ENCODE assay signal across 37 cellular contexts in the genomic region with DNA sequence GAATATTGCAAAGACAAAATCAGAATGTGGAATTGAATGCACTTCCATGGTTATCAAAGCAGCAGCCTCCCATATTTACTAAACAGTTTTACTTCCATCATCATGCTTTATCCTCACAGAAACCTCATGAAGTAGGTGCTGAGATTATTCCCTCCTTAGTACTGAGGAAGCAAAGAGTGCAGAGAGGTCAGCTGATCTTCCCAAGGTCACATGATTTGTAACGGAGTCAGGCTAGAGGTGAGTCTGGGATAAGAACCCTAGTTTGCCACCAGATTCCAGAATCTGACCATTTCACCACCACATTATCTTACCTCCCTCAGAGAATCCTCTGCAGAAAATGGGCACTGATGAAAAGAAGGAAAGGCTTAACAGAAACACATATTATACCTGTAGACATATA.
"Had no signal": no experiment of that assay in that cellular context is flagged by ENCODE, and none has a peak within 500 bp of the region (broad histone marks: within the 10 kb centered on the region; RNA-seq: fewer than 3 reads in every experiment).

No MANE protein-coding gene starts in this region.

- ATAC-seq: activated CD4-positive, alpha-beta T cell treated with anti-CD3 and anti-CD28 coated beads for 36 hours; activated CD8-positive, alpha-beta memory T cell treated with anti-CD3 and anti-CD28 coated beads, Interleukin-2, amount 10 ng/mL, durations not matched to agents 7 days and 5 days; activated CD8-positive, alpha-beta T cell treated with anti-CD3 and anti-CD28 coated beads, Interleukin-2, amount 10 ng/mL, durations not matched to agents 7 days and 5 days; activated naive CD8-positive, alpha-beta T cell treated with anti-CD3 and anti-CD28 coated beads, Interleukin-2, amount 50 U/mL, for 24 hours; gastroesophageal sphincter; heart right ventricle; T-helper 17 cell had no signal

- H3K4me3 ChIP-seq: adrenal gland, ascending aorta, breast epithelium, cardiac muscle cell, colonic mucosa, esophagus squamous epithelium, gastroesophageal sphincter, heart right ventricle had no signal

- H3K27me3 ChIP-seq: adrenal gland, ascending aorta, breast epithelium, cardiac muscle cell, colonic mucosa, esophagus squamous epithelium had no signal

- H3K36me3 Mint-ChIP-seq: activated CD4-positive, alpha-beta memory T cell treated with anti-CD3 and anti-CD28 coated beads for 36 hours; activated CD8-positive, alpha-beta memory T cell treated with anti-CD3 and anti-CD28 coated beads, Interleukin-2, amount 10 ng/mL, durations not matched to agents 7 days and 5 days; activated naive CD4-positive, alpha-beta T cell treated with anti-CD3 and anti-CD28 coated beads, Interleukin-2, amount 50 U/mL, for 24 hours; activated naive CD8-positive, alpha-beta T cell treated with anti-CD3 and anti-CD28 coated beads for 36 hours; brain had no signal

- FAIRE-seq: endometrium, endothelial cell of umbilical vein had no signal

- H3K9me3 ChIP-seq: adrenal gland, ascending aorta, breast epithelium, colonic mucosa, esophagus squamous epithelium, gastroesophageal sphincter, heart right ventricle had no signal

- H3K36me3 ChIP-seq: adrenal gland, ascending aorta, breast epithelium, cardiac muscle cell, colonic mucosa, esophagus squamous epithelium, gastroesophageal sphincter, heart right ventricle, WERI-Rb-1 had no signal

- H3K9me3 Mint-ChIP-seq: activated CD4-positive, alpha-beta memory T cell treated with anti-CD3 and anti-CD28 coated beads for 36 hours; activated CD4-positive, alpha-beta T cell treated with anti-CD3 and anti-CD28 coated beads, Interleukin-2, amount 10 ng/mL, durations not matched to agents 24 days and 14 days; activated naive CD4-positive, alpha-beta T cell treated with anti-CD3 and anti-CD28 coated beads for 36 hours; activated naive CD4-positive, alpha-beta T cell treated with anti-CD3 and anti-CD28 coated beads, Interleukin-2, amount 50 U/mL, for 24 hours; activated naive CD8-positive, alpha-beta T cell treated with anti-CD3 and anti-CD28 coated beads for 36 hours; activated naive CD8-positive, alpha-beta T cell treated with anti-CD3 and anti-CD28 coated beads, Interleukin-2, amount 50 U/mL, for 24 hours; activated T-helper 1 cell treated with anti-CD3 and anti-CD28 coated beads, Interleukin-12 subunit alpha, Interleukin-12 subunit beta, Interleukin-2, Interleukin-4 antibody, amounts not matched to agents 30 ng/mL and 10 ng/mL and 1 ng/mL, durations not matched to agents 14 hours and 24 hours and 36 hours; activated T-helper 2 cell treated with anti-CD3 and anti-CD28 coated beads, Interferon-gamma antibody, Interleukin-2, Interleukin-4, amounts not matched to agents 10 μg/mL and 5 μg/mL and 100 μg/mL, durations not matched to agents 14 hours and 24 hours and 36 hours; brain; T-helper 2 cell treated with Interferon-gamma antibody and Interleukin-4, amounts not matched to agents 5 μg/mL and 100 μg/mL, for 36 hours had no signal

- H3K27ac ChIP-seq: adrenal gland, ascending aorta, breast epithelium, cardiac muscle cell, colonic mucosa, epithelial cell of prostate, esophagus squamous epithelium, gastroesophageal sphincter, heart right ventricle, WERI-Rb-1 had no signal

- H3K4me1 ChIP-seq: adrenal gland, ascending aorta, breast epithelium, colonic mucosa, esophagus squamous epithelium, gastroesophageal sphincter, heart right ventricle had no signal

- H3K4me1 Mint-ChIP-seq: activated CD4-positive, alpha-beta T cell treated with anti-CD3 and anti-CD28 coated beads for 36 hours; activated CD4-positive, alpha-beta T cell treated with anti-CD3 and anti-CD28 coated beads, Interleukin-2, amount 10 ng/mL, durations not matched to agents 24 days and 14 days; activated CD8-positive, alpha-beta memory T cell treated with anti-CD3 and anti-CD28 coated beads, Interleukin-2, amount 10 ng/mL, durations not matched to agents 7 days and 5 days; activated naive CD4-positive, alpha-beta T cell treated with anti-CD3 and anti-CD28 coated beads, Interleukin-2, amount 50 U/mL, for 24 hours; brain had no signal

- H3K4me3 Mint-ChIP-seq: activated CD4-positive, alpha-beta memory T cell treated with anti-CD3 and anti-CD28 coated beads for 36 hours; activated CD4-positive, alpha-beta T cell treated with anti-CD3 and anti-CD28 coated beads for 36 hours; activated CD4-positive, alpha-beta T cell treated with anti-CD3 and anti-CD28 coated beads, Interleukin-2, amount 10 ng/mL, durations not matched to agents 24 days and 14 days; activated CD8-positive, alpha-beta memory T cell treated with anti-CD3 and anti-CD28 coated beads, Interleukin-2, amount 10 ng/mL, durations not matched to agents 7 days and 5 days; activated CD8-positive, alpha-beta T cell treated with anti-CD3 and anti-CD28 coated beads, Interleukin-2, amount 10 ng/mL, durations not matched to agents 7 days and 5 days; activated naive CD4-positive, alpha-beta T cell treated with anti-CD3 and anti-CD28 coated beads for 36 hours; activated naive CD4-positive, alpha-beta T cell treated with anti-CD3 and anti-CD28 coated beads, Interleukin-2, amount 50 U/mL, for 24 hours; activated naive CD8-positive, alpha-beta T cell treated with anti-CD3 and anti-CD28 coated beads for 36 hours; activated naive CD8-positive, alpha-beta T cell treated with anti-CD3 and anti-CD28 coated beads, Interleukin-2, amount 50 U/mL, for 24 hours; activated T-helper 1 cell treated with anti-CD3 and anti-CD28 coated beads, Interleukin-12 subunit alpha, Interleukin-12 subunit beta, Interleukin-2, Interleukin-4 antibody, amounts not matched to agents 30 ng/mL and 10 ng/mL and 1 ng/mL, durations not matched to agents 14 hours and 24 hours and 36 hours; brain; T-helper 17 cell; T-helper 2 cell treated with Interferon-gamma antibody and Interleukin-4, amounts not matched to agents 5 μg/mL and 100 μg/mL, for 36 hours had no signal

- H3K27me3 Mint-ChIP-seq: activated CD4-positive, alpha-beta memory T cell treated with anti-CD3 and anti-CD28 coated beads for 36 hours; activated CD4-positive, alpha-beta T cell treated with anti-CD3 and anti-CD28 coated beads for 36 hours; activated CD4-positive, alpha-beta T cell treated with anti-CD3 and anti-CD28 coated beads, Interleukin-2, amount 10 ng/mL, durations not matched to agents 24 days and 14 days; activated naive CD4-positive, alpha-beta T cell treated with anti-CD3 and anti-CD28 coated beads, Interleukin-2, amount 50 U/mL, for 24 hours; activated naive CD8-positive, alpha-beta T cell treated with anti-CD3 and anti-CD28 coated beads for 36 hours; activated naive CD8-positive, alpha-beta T cell treated with anti-CD3 and anti-CD28 coated beads, Interleukin-2, amount 50 U/mL, for 24 hours; brain had no signal

- H3K27ac Mint-ChIP-seq: activated CD4-positive, alpha-beta memory T cell treated with anti-CD3 and anti-CD28 coated beads for 36 hours; activated CD4-positive, alpha-beta T cell treated with anti-CD3 and anti-CD28 coated beads for 36 hours; activated CD4-positive, alpha-beta T cell treated with anti-CD3 and anti-CD28 coated beads, Interleukin-2, amount 10 ng/mL, durations not matched to agents 24 days and 14 days; activated CD8-positive, alpha-beta memory T cell treated with anti-CD3 and anti-CD28 coated beads, Interleukin-2, amount 10 ng/mL, durations not matched to agents 7 days and 5 days; activated CD8-positive, alpha-beta T cell treated with anti-CD3 and anti-CD28 coated beads, Interleukin-2, amount 10 ng/mL, durations not matched to agents 7 days and 5 days; activated naive CD4-positive, alpha-beta T cell treated with anti-CD3 and anti-CD28 coated beads for 36 hours; activated naive CD4-positive, alpha-beta T cell treated with anti-CD3 and anti-CD28 coated beads, Interleukin-2, amount 50 U/mL, for 24 hours; activated naive CD8-positive, alpha-beta T cell treated with anti-CD3 and anti-CD28 coated beads for 36 hours; activated naive CD8-positive, alpha-beta T cell treated with anti-CD3 and anti-CD28 coated beads, Interleukin-2, amount 50 U/mL, for 24 hours; activated T-helper 1 cell treated with anti-CD3 and anti-CD28 coated beads, Interleukin-12 subunit alpha, Interleukin-12 subunit beta, Interleukin-2, Interleukin-4 antibody, amounts not matched to agents 30 ng/mL and 10 ng/mL and 1 ng/mL, durations not matched to agents 14 hours and 24 hours and 36 hours; activated T-helper 2 cell treated with anti-CD3 and anti-CD28 coated beads, Interferon-gamma antibody, Interleukin-2, Interleukin-4, amounts not matched to agents 10 μg/mL and 5 μg/mL and 100 μg/mL, durations not matched to agents 14 hours and 24 hours and 36 hours; brain; T-helper 17 cell; T-helper 2 cell treated with Interferon-gamma antibody and Interleukin-4, amounts not matched to agents 5 μg/mL and 100 μg/mL, for 36 hours had no signal

- DNase-seq: activated CD4-positive, alpha-beta memory T cell treated with anti-CD3 and anti-CD28 coated beads for 36 hours; activated CD4-positive, alpha-beta T cell treated with anti-CD3 and anti-CD28 coated beads for 36 hours; activated CD4-positive, alpha-beta T cell treated with anti-CD3 and anti-CD28 coated beads, Interleukin-2, amount 10 ng/mL, durations not matched to agents 24 days and 14 days; activated CD4-positive, CD25-positive, alpha-beta regulatory T cell; activated CD4-positive, CD25-positive, alpha-beta regulatory T cell treated with anti-CD3 and anti-CD28 coated beads, Interleukin-2, amount 50 U/mL, for 72 hours; activated CD8-positive, alpha-beta memory T cell treated with anti-CD3 and anti-CD28 coated beads, Interleukin-2, amount 10 ng/mL, durations not matched to agents 7 days and 5 days; activated CD8-positive, alpha-beta memory T cell treated with anti-CD3 and anti-CD28 coated beads, Interleukin-2, amount 50 U/mL, for 4 hours; activated CD8-positive, alpha-beta T cell treated with anti-CD3 and anti-CD28 coated beads, Interleukin-2, amount 10 ng/mL, durations not matched to agents 7 days and 5 days; activated effector memory CD4-positive, alpha-beta T cell treated with anti-CD3 and anti-CD28 coated beads, Interleukin-2, amount 50 U/mL, for 16 hours; activated naive CD4-positive, alpha-beta T cell treated with anti-CD3 and anti-CD28 coated beads for 36 hours; activated naive CD8-positive, alpha-beta T cell treated with anti-CD3 and anti-CD28 coated beads for 36 hours; activated naive CD8-positive, alpha-beta T cell treated with anti-CD3 and anti-CD28 coated beads, Interleukin-2, amount 50 U/mL, for 24 hours; activated T-cell treated with anti-CD3 and anti-CD28 coated beads, Interleukin-2, amount 50 U/mL, for 1 hour; activated T-cell treated with anti-CD3 and anti-CD28 coated beads, Interleukin-2, amount 50 U/mL, for 48 hours; adrenal gland; central memory CD4-positive, alpha-beta T cell; cerebellar nuclear complex; colonic mucosa; effector CD8-positive, alpha-beta T cell; esophagus squamous epithelium; foreskin melanocyte; heart right ventricle; T-helper 17 cell; T1000; WERI-Rb-1 had no signal
